In genomic region chr5:34898258-34898895, GRCh38 we compare ENCODE assay signal across 8 cellular contexts. TPM values are rescaled to one million over a fixed set of nuclear protein-coding genes. Genes with fewer than 3 reads are reported as not detected.
DNase-seq lines count a peak whose midpoint lies in the region; ATAC-seq lines count a peak whose summit lies in the region.

No MANE protein-coding gene starts in this region.

- H3K27ac ChIP-seq in CD4-positive, CD25-positive, alpha-beta regulatory T cell (ENCODE audit: insufficient read depth, low read length, poor library complexity, severe bottlenecking): no peak overlapping the region

- no peak overlapping the region for H3K4me3 Mint-ChIP-seq in CD4-positive, CD25-positive, alpha-beta regulatory T cell

- no peak overlapping the region for H3K27ac Mint-ChIP-seq in CD4-positive, CD25-positive, alpha-beta regulatory T cell

- peak; percentile 25 to 63 (median 47) for DNase-seq in CD4-positive, CD25-positive, alpha-beta regulatory T cell
- DNase-seq in NCI-H526 treated with DMSO at 0.1 percent for 48 hours (lab: John Stamatoyannopoulos, UW): peak; percentile 64
- DNase-seq in activated CD4-positive, alpha-beta T cell treated with anti-CD3 and anti-CD28 coated beads, Interleukin-2, amount 50 U/mL, for 1 hour: peak; percentile 62
- peak; percentile 61 for DNase-seq in ecto neural progenitor cell (ENCODE audit: low spot score)
- peak; percentile 79 to 86 for DNase-seq in lung microvascular endothelial cell (ENCODE audit: low read depth in 2 of 2)
- DNase-seq in stimulated activated CD8-positive, alpha-beta memory T cell treated with anti-CD3 and anti-CD28 coated beads, Interleukin-15, amount 100 ng/mL, for 48 hours (ENCODE audit: low read depth in 2 of 2): peak; percentile 7 to 17

- no peaks in the 10 kb centered on the region for H3K9me3 ChIP-seq in CD4-positive, CD25-positive, alpha-beta regulatory T cell (ENCODE audit: control insufficient read depth in 2 of 2, low read length in 2 of 2)

- H3K4me1 Mint-ChIP-seq in CD4-positive, CD25-positive, alpha-beta regulatory T cell: no peaks in the 10 kb centered on the region

- H3K27me3 Mint-ChIP-seq in CD4-positive, CD25-positive, alpha-beta regulatory T cell: no peaks in the 10 kb centered on the region

- no peaks in the 10 kb centered on the region for H3K27me3 ChIP-seq in CD4-positive, CD25-positive, alpha-beta regulatory T cell (ENCODE audit: control insufficient read depth, insufficient read depth, low read length)

- H3K9me3 Mint-ChIP-seq in CD4-positive, CD25-positive, alpha-beta regulatory T cell: no peaks in the 10 kb centered on the region

- peak; percentile 42 to 68 for ATAC-seq in CD4-positive, CD25-positive, alpha-beta regulatory T cell (ENCODE audit: low read depth in 2 of 2)
- ATAC-seq in GM19372 (IDR thresholded peaks at IDR 0.05; ENCODE audit: low read depth, unreplicated experiment) (peak; percentile 83), HG03571 (IDR thresholded peaks at IDR 0.05; ENCODE audit: unreplicated experiment) (peak; percentile 81)

- no peaks in the 10 kb centered on the region for H3K36me3 ChIP-seq in CD4-positive, CD25-positive, alpha-beta regulatory T cell (ENCODE audit: control insufficient read depth, insufficient read depth, low read length)

- H3K4me1 ChIP-seq in CD4-positive, CD25-positive, alpha-beta regulatory T cell (ENCODE audit: control insufficient read depth, insufficient read depth, low read length, poor library complexity, severe bottlenecking): no peaks in the 10 kb centered on the region

- peaks cover 16% of the 10 kb centered on the region for H3K36me3 Mint-ChIP-seq in CD4-positive, CD25-positive, alpha-beta regulatory T cell

- no peak overlapping the region for H3K4me3 ChIP-seq in CD4-positive, CD25-positive, alpha-beta regulatory T cell (ENCODE audit: low read depth, low read length)

RNA-seq across cellular contexts. Expression of gene RAD1, which starts 16.9 kb away (rescaled TPM):
- 18.1 TPM for total RNA-seq in CD4-positive, CD25-positive, alpha-beta regulatory T cell
- polyA plus RNA-seq in CD4-positive, CD25-positive, alpha-beta regulatory T cell: 10 to 100 TPM; 18.2 to 29.6 (median 20.0) TPM
- 23.1 and 27.6 TPM in 2 replicates for total RNA-seq in lung microvascular endothelial cell

RNA-seq across cellular contexts. Expression of gene BRIX1, which starts 17.1 kb away (rescaled TPM):
- 20.5 TPM for total RNA-seq in CD4-positive, CD25-positive, alpha-beta regulatory T cell
- polyA plus RNA-seq in CD4-positive, CD25-positive, alpha-beta regulatory T cell: 10 to 100 TPM; 44.2 to 51.0 (median 48.0) TPM
- total RNA-seq in lung microvascular endothelial cell: 17.0 and 21.8 TPM in 2 replicates

RNA-seq across cellular contexts. Expression of gene DNAJC21, which starts 31.0 kb away (rescaled TPM):
- 42.9 TPM for total RNA-seq in CD4-positive, CD25-positive, alpha-beta regulatory T cell
- 10 to 100 TPM; 15.0 to 26.3 (median 17.6) TPM for polyA plus RNA-seq in CD4-positive, CD25-positive, alpha-beta regulatory T cell
- total RNA-seq in lung microvascular endothelial cell: 15.9 and 22.8 TPM in 2 replicates

RNA-seq across cellular contexts. Expression of gene TTC23L, which starts 59.4 kb away (rescaled TPM):
- not detected for total RNA-seq in CD4-positive, CD25-positive, alpha-beta regulatory T cell
- not detected for polyA plus RNA-seq in CD4-positive, CD25-positive, alpha-beta regulatory T cell
- under 0.01 TPM in 1 of 2 replicates, not detected in the other for total RNA-seq in lung microvascular endothelial cell

Comparison
In these comparisons a context has a peak if more than half of its experiments do, and no peak if none do; other contexts are left out.
1. DNase-seq: peak in every context shown above with its lines; median percentile 82 in lung microvascular endothelial cell; 64 in NCI-H526 treated with DMSO at 0.1 percent for 48 hours; 62 in activated CD4-positive, alpha-beta T cell treated with anti-CD3 and anti-CD28 coated beads, Interleukin-2, amount 50 U/mL, for 1 hour; 61 in ecto neural progenitor cell; 47 in CD4-positive, CD25-positive, alpha-beta regulatory T cell; 12 in stimulated activated CD8-positive, alpha-beta memory T cell treated with anti-CD3 and anti-CD28 coated beads, Interleukin-15, amount 100 ng/mL, for 48 hours.